In the genomic region with DNA sequence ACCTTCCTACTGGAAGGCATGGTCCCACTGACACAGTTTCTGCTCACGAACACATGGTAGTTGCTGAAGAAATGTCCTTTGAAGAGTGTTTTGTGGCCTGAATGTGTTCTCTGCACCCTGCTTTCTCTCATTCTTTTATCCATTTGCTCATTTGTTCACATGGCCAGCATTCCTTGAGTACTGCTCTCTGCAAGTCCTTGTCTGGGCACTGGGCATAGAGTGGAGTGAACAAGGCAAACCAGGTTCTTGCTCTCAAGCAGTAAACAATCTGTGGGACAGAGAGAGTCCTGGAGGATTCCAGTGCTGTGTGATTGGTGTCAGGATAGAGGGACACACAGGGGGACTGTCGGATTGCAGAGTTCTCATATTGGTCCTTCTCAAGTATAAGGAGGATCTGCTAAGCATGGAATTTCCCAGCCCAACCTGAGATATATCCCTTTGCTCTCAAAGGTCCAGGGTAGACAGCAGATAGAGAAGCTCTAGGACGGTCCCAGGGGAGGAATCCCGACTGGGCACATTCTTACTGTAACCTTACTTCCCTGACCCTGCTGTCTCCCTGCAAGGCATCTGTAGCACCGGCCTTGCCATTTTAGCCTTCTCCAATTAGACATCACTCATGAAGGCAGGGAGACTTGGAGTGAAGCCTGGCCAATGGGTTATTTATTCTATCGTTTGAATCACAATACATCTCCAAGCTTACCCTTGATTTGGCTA, we compare ENCODE assay signal across 20 cellular contexts. TPM values are rescaled to one million over a fixed set of nuclear protein-coding genes. Genes with fewer than 3 reads are reported as not detected.
DNase-seq lines count a peak whose midpoint lies in the region; ATAC-seq and TF ChIP-seq lines count a peak whose summit lies in the region.
"Had no signal": no experiment of that assay in that cellular context is flagged by ENCODE, and none has a peak within 500 bp of the region (broad histone marks: within the 10 kb centered on the region; RNA-seq: fewer than 3 reads in every experiment).

No MANE protein-coding gene starts in this region.

- no peaks in the 10 kb centered on the region for H3K27me3 Mint-ChIP-seq in WTC11 (ENCODE audit: low read depth)
- H3K27me3 Mint-ChIP-seq in CD8-positive, alpha-beta memory T cell, result peaks cover 18 to 43% of the 10 kb centered on the region in 2 donors

- no peak overlapping the region for H3K27ac Mint-ChIP-seq in WTC11
- H3K27ac Mint-ChIP-seq in CD8-positive, alpha-beta memory T cell, result no peak overlapping the region

- H3K27ac ChIP-seq in gastroesophageal sphincter (peak overlapping the region in 3 of 4 donors; percentile 24 to 46 (median 41)), parathyroid adenoma (no peak overlapping the region)
- H3K27ac ChIP-seq in CD8-positive, alpha-beta memory T cell (ENCODE audit: low read depth, low read length), result no peak overlapping the region
- no peak overlapping the region for H3K27ac ChIP-seq in effector memory CD4-positive, alpha-beta T cell (ENCODE audit: insufficient read depth, low read length, poor library complexity, severe bottlenecking)
- H3K27ac ChIP-seq: C4-2B, lower lobe of right lung, Peyer's patch had no signal

- 55 to 75% methylated on average over 2 to 6 of the region's 6 CpGs for WGBS in gastroesophageal sphincter (ENCODE audit: low coverage in 1 of 2), 2 donors

- H3K4me3 ChIP-seq in gastroesophageal sphincter, result no peak overlapping the region
- H3K4me3 ChIP-seq in parathyroid adenoma (ENCODE audit: low read depth, low read length), result no peak overlapping the region
- no peak overlapping the region for H3K4me3 ChIP-seq in CD8-positive, alpha-beta memory T cell (ENCODE audit: low read length)
- no peak overlapping the region for H3K4me3 ChIP-seq in effector memory CD4-positive, alpha-beta T cell (ENCODE audit: insufficient read depth, low read depth, low read length, poor library complexity, severe bottlenecking)
- H3K4me3 ChIP-seq: lower lobe of right lung, MG63, Peyer's patch had no signal

- no peaks in the 10 kb centered on the region for H3K36me3 ChIP-seq in gastroesophageal sphincter
- no peaks in the 10 kb centered on the region for H3K36me3 ChIP-seq in parathyroid adenoma (ENCODE audit: control insufficient read depth, insufficient read depth, low read length)
- no peaks in the 10 kb centered on the region for H3K36me3 ChIP-seq in CD8-positive, alpha-beta memory T cell (ENCODE audit: insufficient read depth, low read length)
- no peaks in the 10 kb centered on the region for H3K36me3 ChIP-seq in effector memory CD4-positive, alpha-beta T cell (ENCODE audit: control insufficient read depth, insufficient read depth, low read length)
- H3K36me3 ChIP-seq: lower lobe of right lung, MG63, Peyer's patch had no signal

- TF ChIP-seq CTCF in WTC11 (IDR thresholded peaks at IDR 0.05) (no peak), gastroesophageal sphincter (IDR thresholded peaks at IDR 0.05) (no peak), parathyroid adenoma (IDR thresholded peaks at IDR 0.05) (no peak)

- peaks cover 14% of the 10 kb centered on the region for H3K4me1 Mint-ChIP-seq in WTC11
- no peaks in the 10 kb centered on the region for H3K4me1 Mint-ChIP-seq in CD8-positive, alpha-beta memory T cell

- H3K9me3 ChIP-seq in gastroesophageal sphincter, result no peaks in the 10 kb centered on the region
- no peaks in the 10 kb centered on the region for H3K9me3 ChIP-seq in parathyroid adenoma (ENCODE audit: control insufficient read depth, low read length)
- H3K9me3 ChIP-seq in CD8-positive, alpha-beta memory T cell (ENCODE audit: low read length), result no peaks in the 10 kb centered on the region
- H3K9me3 ChIP-seq in effector memory CD4-positive, alpha-beta T cell (ENCODE audit: control insufficient read depth, low read length), result no peaks in the 10 kb centered on the region
- H3K9me3 ChIP-seq: lower lobe of right lung, MG63, Peyer's patch had no signal

- CTCF ChIA-PET in WTC11 (lab: Charles Lee), result interaction anchor here (0.8 to 2.0 kb wide), 3 partner anchors 11 to 53 kb away, joined by 3 to 8 read pairs (median 6); a partner anchor contains a TSS
- CTCF ChIA-PET in CD8-positive, alpha-beta memory T cell (lab: Charles Lee), result no interaction called here

- H3K36me3 Mint-ChIP-seq in WTC11, result no peaks in the 10 kb centered on the region
- no peaks in the 10 kb centered on the region for H3K36me3 Mint-ChIP-seq in CD8-positive, alpha-beta memory T cell

- H3K27me3 ChIP-seq in gastroesophageal sphincter, result no peaks in the 10 kb centered on the region
- no peaks in the 10 kb centered on the region for H3K27me3 ChIP-seq in parathyroid adenoma (ENCODE audit: control insufficient read depth, insufficient read depth, low read length)
- no peaks in the 10 kb centered on the region for H3K27me3 ChIP-seq in CD8-positive, alpha-beta memory T cell (ENCODE audit: insufficient read depth, low read length, poor library complexity, severe bottlenecking)
- no peaks in the 10 kb centered on the region for H3K27me3 ChIP-seq in effector memory CD4-positive, alpha-beta T cell (replicated peaks; ENCODE audit: control insufficient read depth, insufficient read depth, low read length, poor library complexity, severe bottlenecking)
- H3K27me3 ChIP-seq: MG63, Peyer's patch had no signal

- ATAC-seq in WTC11 (peak; percentile 47), gastroesophageal sphincter (no peak)
- ATAC-seq: lower lobe of right lung had no signal

- TF ChIP-seq EP300 in gastroesophageal sphincter (IDR thresholded peaks at IDR 0.05), result no peak

- peak; percentile 77 for DNase-seq in ELF-1 (ENCODE audit: low read depth, low spot score)
- no peak for DNase-seq in WTC11 (ENCODE audit: low spot score)
- DNase-seq in CD8-positive, alpha-beta memory T cell, result no peak
- DNase-seq in NCI-H345 treated with DMSO at 0.1 percent for 48 hours (lab: John Stamatoyannopoulos, UW; ENCODE audit: unreplicated experiment), result no peak
- DNase-seq in effector memory CD4-positive, alpha-beta T cell, result no peak
- no peak for DNase-seq in stimulated activated naive CD4-positive, alpha-beta T cell treated with Interleukin-2 at 50 U/mL for 16 hours (lab: John Stamatoyannopoulos, UW)
- DNase-seq: activated CD4-positive, alpha-beta T cell treated with anti-CD3 and anti-CD28 coated beads, Interleukin-2, amount 50 U/mL, for 48 hours; activated CD8-positive, alpha-beta memory T cell treated with anti-CD3 and anti-CD28 coated beads, Interleukin-2, amount 50 U/mL, for 48 hours; HCEC 1CT; lower lobe of right lung; NK-92 treated with Interleukin-12 subunit alpha and Interleukin-12 subunit beta, amount 100 ng/mL, for 24 hours; occipital lobe; Peyer's patch; stimulated activated CD4-positive, alpha-beta T cell treated with anti-CD3 and anti-CD28 coated beads, Interleukin-12 subunit alpha, Interleukin-12 subunit beta, amount 100 ng/mL, for 4 hours; stimulated activated CD4-positive, alpha-beta T cell treated with anti-CD3 and anti-CD28 coated beads, Interleukin-4, amount 100 ng/mL, for 4 hours; T-helper 2 cell had no signal

- no peak overlapping the region for H3K4me3 Mint-ChIP-seq in WTC11
- no peak overlapping the region for H3K4me3 Mint-ChIP-seq in CD8-positive, alpha-beta memory T cell

- peak overlapping the region; percentile 9 for H2AFZ ChIP-seq in parathyroid adenoma

- no peak overlapping the region for H3K9ac ChIP-seq in parathyroid adenoma

- peaks cover 0 to 19% (median 0%) of the 10 kb centered on the region in 3 donors for H3K4me1 ChIP-seq in gastroesophageal sphincter
- peaks cover 5% of the 10 kb centered on the region for H3K4me1 ChIP-seq in parathyroid adenoma
- no peaks in the 10 kb centered on the region for H3K4me1 ChIP-seq in CD8-positive, alpha-beta memory T cell (ENCODE audit: insufficient read depth, low read length)
- H3K4me1 ChIP-seq in effector memory CD4-positive, alpha-beta T cell (ENCODE audit: control insufficient read depth, insufficient read depth, low read length, poor library complexity, severe bottlenecking), result no peaks in the 10 kb centered on the region
- H3K4me1 ChIP-seq: Peyer's patch had no signal

- H3K4me2 ChIP-seq in parathyroid adenoma (ENCODE audit: low read length), result no peak overlapping the region

- H3K9me3 Mint-ChIP-seq in WTC11, result no peaks in the 10 kb centered on the region
- no peaks in the 10 kb centered on the region for H3K9me3 Mint-ChIP-seq in CD8-positive, alpha-beta memory T cell

- TF ChIP-seq POLR2A in gastroesophageal sphincter (IDR thresholded peaks at IDR 0.05), result no peak

- no peaks in the 10 kb centered on the region for H3K79me2 ChIP-seq in parathyroid adenoma

- POLR2A ChIA-PET in WTC11 (lab: Charles Lee), result no interaction called here
- POLR2A ChIA-PET in CD8-positive, alpha-beta memory T cell (lab: Charles Lee), result no interaction called here

TF ChIP-seq in WTC11, 78 proteins besides CTCF, POLR2A, EP300 and RAD21 (continues in another document):
- TF ChIP-seq ZNF219 (CRISPR knock-in tag; IDR thresholded peaks at IDR 0.05; ENCODE audit: borderline replicate concordance), result no peak
- TF ChIP-seq, protein P1, sequence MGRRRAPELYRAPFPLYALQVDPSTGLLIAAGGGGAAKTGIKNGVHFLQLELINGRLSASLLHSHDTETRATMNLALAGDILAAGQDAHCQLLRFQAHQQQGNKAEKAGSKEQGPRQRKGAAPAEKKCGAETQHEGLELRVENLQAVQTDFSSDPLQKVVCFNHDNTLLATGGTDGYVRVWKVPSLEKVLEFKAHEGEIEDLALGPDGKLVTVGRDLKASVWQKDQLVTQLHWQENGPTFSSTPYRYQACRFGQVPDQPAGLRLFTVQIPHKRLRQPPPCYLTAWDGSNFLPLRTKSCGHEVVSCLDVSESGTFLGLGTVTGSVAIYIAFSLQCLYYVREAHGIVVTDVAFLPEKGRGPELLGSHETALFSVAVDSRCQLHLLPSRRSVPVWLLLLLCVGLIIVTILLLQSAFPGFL (CRISPR knock-in tag; IDR thresholded peaks at IDR 0.05; ENCODE audit: borderline replicate concordance), result no peak
- no peak for TF ChIP-seq CREB1 (CRISPR knock-in tag; IDR thresholded peaks at IDR 0.05)
- TF ChIP-seq SP1 (CRISPR knock-in tag; conservative IDR thresholded peaks at IDR 0.05), result no peak
- TF ChIP-seq GTF2I (CRISPR knock-in tag; conservative IDR thresholded peaks at IDR 0.05), result no peak
- TF ChIP-seq ZNF232 (CRISPR knock-in tag; IDR thresholded peaks at IDR 0.05), result no peak

RNA-seq across cellular contexts. Expression of a gene that starts 32.3 kb away (rescaled TPM):
- total RNA-seq in WTC11 (2021) (11.9 to 13.4 TPM (median 13.0 TPM) in 3 replicates), gastroesophageal sphincter (10 to 100 TPM; 18.2 to 35.8 (median 20.2) TPM)
- 1 to 10 TPM; 1.9 to 2.3 TPM for total RNA-seq in CD8-positive, alpha-beta memory T cell
- polyA plus RNA-seq in CD8-positive, alpha-beta memory T cell, result 1.9 TPM

RNA-seq across cellular contexts. Expression of a gene that starts 52.7 kb away (rescaled TPM):
- 47.9 to 58.5 TPM (median 58.3 TPM) in 3 replicates for total RNA-seq in WTC11 (2021)
- 10 to 100 TPM; 29.6 to 40.9 (median 34.1) TPM for total RNA-seq in gastroesophageal sphincter
- total RNA-seq in CD8-positive, alpha-beta memory T cell, result 10 to 100 TPM; 64.8 to 70.8 TPM
- polyA plus RNA-seq in CD8-positive, alpha-beta memory T cell, result 41.6 TPM

Comparison
In these comparisons a context has a peak if more than half of its experiments do, and no peak if none do; other contexts are left out.
1. H3K27ac ChIP-seq: peak in gastroesophageal sphincter (3 of 4); none in parathyroid adenoma (single experiment), CD8-positive, alpha-beta memory T cell (single experiment) and effector memory CD4-positive, alpha-beta T cell (single experiment).